ENCODE assay signal across 19 cellular contexts in the genomic region with DNA sequence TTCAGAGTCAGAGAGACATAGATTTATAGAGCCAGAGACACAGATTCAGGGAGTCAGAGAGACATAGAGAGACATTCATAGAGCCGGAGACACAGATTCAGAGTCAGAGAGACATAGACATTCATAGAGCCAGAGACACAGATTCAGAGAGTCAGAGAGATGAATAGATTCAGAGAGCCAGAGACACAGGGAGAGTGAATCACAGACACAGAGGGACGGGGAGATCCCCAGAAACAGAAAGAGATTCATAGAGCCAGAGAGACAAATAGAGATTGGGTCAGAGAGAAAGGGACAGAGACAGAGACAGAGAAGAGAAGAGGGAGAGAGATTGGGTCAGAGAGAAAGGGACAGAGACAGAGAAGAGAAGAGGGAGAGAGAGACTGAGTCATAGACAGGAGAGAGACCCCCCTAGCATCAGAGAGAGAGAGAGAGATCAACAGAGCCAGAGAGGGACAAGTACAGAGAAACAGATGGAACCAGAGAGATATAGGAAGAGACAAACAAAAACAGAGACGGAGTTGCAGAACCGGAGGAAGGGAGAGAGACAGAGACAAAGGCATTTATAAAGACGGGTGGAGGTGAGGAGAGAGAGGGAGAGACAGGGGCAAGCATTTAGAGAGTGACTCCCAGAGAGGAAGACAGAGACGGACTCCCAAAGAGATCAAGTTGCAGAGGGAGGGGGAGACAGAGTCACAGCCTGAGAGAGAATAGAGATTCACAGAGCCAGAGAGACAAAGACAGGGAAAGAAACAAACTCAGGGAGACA. TPM values are rescaled to one million over a fixed set of nuclear protein-coding genes. Genes with fewer than 3 reads are reported as not detected.
DNase-seq lines count a peak whose midpoint lies in the region; ATAC-seq and TF ChIP-seq lines count a peak whose summit lies in the region.
"Had no signal": no experiment of that assay in that cellular context is flagged by ENCODE, and none has a peak within 500 bp of the region (broad histone marks: within the 10 kb centered on the region; RNA-seq: fewer than 3 reads in every experiment).

No MANE protein-coding gene starts in this region.

- H3K27ac ChIP-seq in 22Rv1 (peak overlapping the region; percentile 48), DOHH2 (ENCODE audit: low read depth, low read length) (no peak overlapping the region), Panc1 (ENCODE audit: low read length) (peak overlapping the region; percentile 78)
- H3K27ac ChIP-seq: coronary artery, esophagus squamous epithelium had no signal

- H3K79me2 ChIP-seq in DOHH2 (ENCODE audit: control insufficient read depth, low read length): no peaks in the 10 kb centered on the region

- H3K27me3 ChIP-seq in DOHH2 (ENCODE audit: control insufficient read depth, low read length) (peaks cover 26% of the 10 kb centered on the region), Panc1 (ENCODE audit: control insufficient read depth, insufficient read depth, low read length) (no peaks in the 10 kb centered on the region), iPS-15b (ENCODE audit: control insufficient read depth, insufficient read depth, low read length) (peaks cover 18% of the 10 kb centered on the region)

- H3K4me3 Mint-ChIP-seq in activated naive CD4-positive, alpha-beta T cell treated with anti-CD3 and anti-CD28 coated beads, Interleukin-2, amount 10 ng/mL, durations not matched to agents 7 days and 5 days: no peak overlapping the region
- H3K4me3 Mint-ChIP-seq: activated T-cell treated with anti-CD3 and anti-CD28 coated beads, Interleukin-2, amount 50 U/mL, for 72 hours had no signal

- BruUV-seq in Panc1 (replicated peaks; lab: Mats Ljungman, UMichigan): no TSS peak

- H3K4me3 ChIP-seq in DOHH2 (ENCODE audit: low read length) (no peak overlapping the region), Panc1 (ENCODE audit: low read depth in 2 of 2, low read length in 2 of 2) (peak overlapping the region; percentile 51 to 73), iPS-15b (ENCODE audit: low read depth, low read length) (peak overlapping the region; percentile 69)

- in situ Hi-C loops in Panc1 (cut with HindIII; ENCODE audit: low pct_unique_long_range_greater_than_20kb, low sequenced_read_pairs): no loop called here

- H3K9me2 ChIP-seq in DOHH2 (replicated peaks; ENCODE audit: control insufficient read depth, low read length): no peaks in the 10 kb centered on the region

- no peaks in the 10 kb centered on the region for H3K27me3 Mint-ChIP-seq in activated naive CD4-positive, alpha-beta T cell treated with anti-CD3 and anti-CD28 coated beads, Interleukin-2, amount 10 ng/mL, durations not matched to agents 7 days and 5 days

- CTCF ChIA-PET in Panc1 (lab: Charles Lee): interaction anchor here (1.1 kb wide), 1 partner anchor 121 kb away, joined by 3 read pairs; no protein-coding TSS in a partner anchor
- CTCF ChIA-PET in activated naive CD4-positive, alpha-beta T cell treated with anti-CD3 and anti-CD28 coated beads, Interleukin-2, amount 10 ng/mL, durations not matched to agents 7 days and 5 days (lab: Charles Lee): interaction anchor here (1.1 to 1.7 kb wide), 5 partner anchors 12 to 145 kb away, joined by 3 to 5 read pairs (median 4); no protein-coding TSS in a partner anchor

- no peaks in the 10 kb centered on the region for H4K20me1 ChIP-seq in DOHH2 (ENCODE audit: control insufficient read depth, insufficient read depth, low read depth, low read length)

- H3K27ac Mint-ChIP-seq in activated naive CD4-positive, alpha-beta T cell treated with anti-CD3 and anti-CD28 coated beads, Interleukin-2, amount 10 ng/mL, durations not matched to agents 7 days and 5 days: no peak overlapping the region
- H3K27ac Mint-ChIP-seq: activated T-cell treated with anti-CD3 and anti-CD28 coated beads, Interleukin-2, amount 50 U/mL, for 72 hours; progenitor cell of endocrine pancreas had no signal

- no peaks in the 10 kb centered on the region for H3K36me3 ChIP-seq in DOHH2 (ENCODE audit: control insufficient read depth, low read length)
- H3K36me3 ChIP-seq in Panc1 (ENCODE audit: control insufficient read depth, insufficient read depth, low read length): no peaks in the 10 kb centered on the region
- H3K36me3 ChIP-seq in iPS-15b (ENCODE audit: control insufficient read depth, insufficient read depth, low read length): peaks cover under 1% of the 10 kb centered on the region

- DNase-seq in Panc1 (ENCODE audit: low read depth, low spot score) (no peak), A172 (ENCODE audit: low spot score) (no peak), kidney glomerular epithelial cell (lab: John Stamatoyannopoulos, UW) (no peak)
- DNase-seq in activated naive CD4-positive, alpha-beta T cell treated with anti-CD3 and anti-CD28 coated beads, Interleukin-2, amount 10 ng/mL, durations not matched to agents 7 days and 5 days: no peak
- DNase-seq: activated CD4-positive, alpha-beta T cell treated with anti-CD3 and anti-CD28 coated beads for 1 hour; activated T-cell treated with anti-CD3 and anti-CD28 coated beads, Interleukin-2, amount 50 U/mL, for 72 hours; amniotic stem cell; C1 segment of cervical spinal cord; esophagus squamous epithelium; GDM1; stimulated activated CD4-positive, alpha-beta T cell treated with anti-CD3 and anti-CD28 coated beads, Interleukin-1b, Interleukin-23, amount 100 ng/mL, for 48 hours; T-helper 1 cell had no signal

- H3K4me1 Mint-ChIP-seq in activated naive CD4-positive, alpha-beta T cell treated with anti-CD3 and anti-CD28 coated beads, Interleukin-2, amount 10 ng/mL, durations not matched to agents 7 days and 5 days: peaks cover 36% of the 10 kb centered on the region

- H3K9me3 ChIP-seq in DOHH2 (ENCODE audit: control insufficient read depth, insufficient read depth, low read length) (no peaks in the 10 kb centered on the region), Panc1 (ENCODE audit: control insufficient read depth, insufficient read depth, low read depth, low read length) (no peaks in the 10 kb centered on the region), iPS-15b (ENCODE audit: control insufficient read depth, insufficient read depth, low read length) (no peaks in the 10 kb centered on the region)
- H3K9me3 ChIP-seq: esophagus squamous epithelium had no signal

- peak overlapping the region; percentile 36; the same call in 1 of the 2 replicates for H3K4me2 ChIP-seq in DOHH2 (ENCODE audit: low read length)

- POLR2A ChIA-PET in Panc1 (lab: Charles Lee): no interaction called here

- H3K9me3 Mint-ChIP-seq in activated naive CD4-positive, alpha-beta T cell treated with anti-CD3 and anti-CD28 coated beads, Interleukin-2, amount 10 ng/mL, durations not matched to agents 7 days and 5 days: no peaks in the 10 kb centered on the region
- H3K9me3 Mint-ChIP-seq: activated T-cell treated with anti-CD3 and anti-CD28 coated beads, Interleukin-2, amount 50 U/mL, for 72 hours had no signal

- H3K9ac ChIP-seq in iPS-15b (ENCODE audit: low read depth, low read length): no peak overlapping the region

- H3K4me1 ChIP-seq in DOHH2 (ENCODE audit: control insufficient read depth, low read length) (peaks cover 7% of the 10 kb centered on the region), Panc1 (ENCODE audit: control insufficient read depth, insufficient read depth, low read length) (peaks cover 38% of the 10 kb centered on the region), iPS-15b (ENCODE audit: control insufficient read depth, insufficient read depth, low read length) (peaks cover 20% of the 10 kb centered on the region)

- peaks cover 12% of the 10 kb centered on the region for H3K36me3 Mint-ChIP-seq in activated naive CD4-positive, alpha-beta T cell treated with anti-CD3 and anti-CD28 coated beads, Interleukin-2, amount 10 ng/mL, durations not matched to agents 7 days and 5 days

- no peak for ATAC-seq in Panc1
- ATAC-seq in HG03045 (IDR thresholded peaks at IDR 0.05; ENCODE audit: unreplicated experiment): no peak

- TF ChIP-seq CTCF in 22Rv1 (IDR thresholded peaks at IDR 0.05) (no peak), DOHH2 (IDR thresholded peaks at IDR 0.05; ENCODE audit: low read depth, low read length, poor library complexity, severe bottlenecking) (no peak), Panc1 (IDR thresholded peaks at IDR 0.05) (no peak)

- H3F3A ChIP-seq in DOHH2 (ENCODE audit: control insufficient read depth, insufficient read depth): no peaks in the 10 kb centered on the region

- intact Hi-C loops in Panc1 (cut with micrococcal nuclease; ENCODE audit: unreplicated experiment): no loop called here

RNA-seq across cellular contexts. Expression of gene PRKCG, which starts 1.1 kb away (rescaled TPM):
- total RNA-seq in Panc1 (2021; ENCODE audit: unreplicated experiment): 2.5 TPM
- 4.2 TPM for polyA plus RNA-seq in Panc1 (2012; ENCODE audit: insufficient read length)
- 2.2 TPM in 1 of 2 replicates, not detected in the other for total RNA-seq in A172 (2014; rRNA removed; shearing (Covaris generic))
- total RNA-seq: activated T-cell treated with anti-CD3 and anti-CD28 coated beads, Interleukin-2, amount 50 U/mL, for 72 hours; esophagus squamous epithelium; H4 had no signal

RNA-seq across cellular contexts. Expression of gene MYADM, which starts 13.2 kb away (rescaled TPM):
- 469 TPM for total RNA-seq in Panc1 (2021; ENCODE audit: unreplicated experiment)
- 387 TPM for polyA plus RNA-seq in Panc1 (2012; ENCODE audit: insufficient read length)
- 34.9 and 49.7 TPM in 2 replicates for total RNA-seq in A172 (2014; rRNA removed; shearing (Covaris generic))

RNA-seq across cellular contexts. Expression of gene CACNG7, which starts 28.2 kb away (rescaled TPM):
- 7.7 TPM for total RNA-seq in Panc1 (2021; ENCODE audit: unreplicated experiment)
- 50.5 TPM for polyA plus RNA-seq in Panc1 (2012; ENCODE audit: insufficient read length)
- 0.07 TPM in 1 of 2 replicates, not detected in the other for total RNA-seq in A172 (2014; rRNA removed; shearing (Covaris generic))
- total RNA-seq: activated T-cell treated with anti-CD3 and anti-CD28 coated beads, Interleukin-2, amount 50 U/mL, for 72 hours; esophagus squamous epithelium; H4; progenitor cell of endocrine pancreas had no signal

RNA-seq across cellular contexts. Expression of gene NLRP12, which starts 56.8 kb away (rescaled TPM):
- 0.05 TPM for total RNA-seq in Panc1 (2021; ENCODE audit: unreplicated experiment)
- not detected for polyA plus RNA-seq in Panc1 (2012; ENCODE audit: insufficient read length)
- not detected in 2 replicates for total RNA-seq in A172 (2014; rRNA removed; shearing (Covaris generic))
- total RNA-seq: activated T-cell treated with anti-CD3 and anti-CD28 coated beads, Interleukin-2, amount 50 U/mL, for 72 hours; progenitor cell of endocrine pancreas had no signal
